In genomic region chrX:7514871-7515599, GRCh38 we compare ENCODE assay signal across 25 cellular contexts.
DNase-seq lines count a peak whose midpoint lies in the region; ATAC-seq, FAIRE-seq and TF ChIP-seq lines count a peak whose summit lies in the region.
"Had no signal": no experiment of that assay in that cellular context is flagged by ENCODE, and none has a peak within 500 bp of the region (broad histone marks: within the 10 kb centered on the region; RNA-seq: fewer than 3 reads in every experiment).

No MANE protein-coding gene starts in this region.

- H3K9me3 ChIP-seq in HEK293 (ENCODE audit: control insufficient read depth, insufficient read depth, low read depth, low read length) (no peaks in the 10 kb centered on the region), keratinocyte (ENCODE audit: control insufficient read depth, low read depth, low read length) (no peaks in the 10 kb centered on the region), left lung (no peaks in the 10 kb centered on the region)

- H3K9ac ChIP-seq in keratinocyte (ENCODE audit: control insufficient read depth, extremely low read depth, insufficient read depth, low read length) = no peak overlapping the region
- H3K9ac ChIP-seq: parathyroid adenoma had no signal

- H3K4me3 ChIP-seq in ACC112 (ENCODE audit: low read depth, low read length) = no peak overlapping the region
- no peak overlapping the region for H3K4me3 ChIP-seq in HEK293 (ENCODE audit: low read depth, low read length)
- no peak overlapping the region for H3K4me3 ChIP-seq in keratinocyte (ENCODE audit: control insufficient read depth in 2 of 3, extremely low read depth in 1 of 3, insufficient read depth in 2 of 3, low read depth in 1 of 3, low read length in 3 of 3)
- no peak overlapping the region for H3K4me3 ChIP-seq in left lung

- H3K9me1 ChIP-seq in keratinocyte (ENCODE audit: control insufficient read depth, extremely low read depth, insufficient read depth, low read length) = no peaks in the 10 kb centered on the region

- no peaks in the 10 kb centered on the region for H3K27me3 ChIP-seq in ACC112 (ENCODE audit: insufficient read depth, low read length)
- no peaks in the 10 kb centered on the region for H3K27me3 ChIP-seq in keratinocyte (ENCODE audit: control insufficient read depth, extremely low read depth, insufficient read depth, low read length)
- no peaks in the 10 kb centered on the region for H3K27me3 ChIP-seq in left lung

- H3K36me3 ChIP-seq in ACC112 (ENCODE audit: insufficient read depth, low read length) (no peaks in the 10 kb centered on the region), HEK293 (ENCODE audit: control insufficient read depth in 2 of 2, insufficient read depth in 1 of 2, low read length in 2 of 2) (no peaks in the 10 kb centered on the region), keratinocyte (ENCODE audit: control insufficient read depth in 2 of 2, extremely low read depth in 1 of 2, insufficient read depth in 2 of 2, low read length in 2 of 2) (no peaks in the 10 kb centered on the region), left lung (no peaks in the 10 kb centered on the region)

- FAIRE-seq in keratinocyte (lab: Jason Lieb, UNC) = peak; percentile 20
- FAIRE-seq: kidney had no signal

- H4K20me1 ChIP-seq in keratinocyte (ENCODE audit: control insufficient read depth, extremely low read depth, insufficient read depth, low read length) = no peaks in the 10 kb centered on the region

- H3K79me2 ChIP-seq in ACC112 (ENCODE audit: control insufficient read depth, insufficient read depth, low read length, unreplicated experiment) (no peaks in the 10 kb centered on the region), keratinocyte (ENCODE audit: control insufficient read depth, insufficient read depth, low read length) (no peaks in the 10 kb centered on the region)
- H3K79me2 ChIP-seq: parathyroid adenoma had no signal

- TF ChIP-seq CTCF in HEK293 (tag by site-specific recombination; IDR thresholded peaks at IDR 0.05) (no peak), keratinocyte (optimal IDR thresholded peaks at IDR 0.05 in 1 of 3, IDR thresholded peaks at IDR 0.05 in 1 of 3, conservative IDR thresholded peaks at IDR 0.05 in 1 of 3; ENCODE audit: extremely low read depth in 1 of 3, insufficient read depth in 2 of 3, low read length in 3 of 3) (no peak), left lung (IDR thresholded peaks at IDR 0.05) (no peak)

- H3K4me1 ChIP-seq in ACC112 (ENCODE audit: control insufficient read depth, insufficient read depth, low read length, unreplicated experiment) (peaks cover 9% of the 10 kb centered on the region), HEK293 (ENCODE audit: control insufficient read depth, insufficient read depth, low read length) (no peaks in the 10 kb centered on the region), keratinocyte (ENCODE audit: control insufficient read depth, extremely low read depth, insufficient read depth, low read length) (no peaks in the 10 kb centered on the region), left lung (no peaks in the 10 kb centered on the region)
- H3K4me1 ChIP-seq: parathyroid adenoma had no signal

- POLR2A ChIA-PET in HEK293 (lab: Yijun Ruan, JAX) = no interaction called here

- CTCF ChIA-PET in HEK293 (lab: Yijun Ruan, JAX) = no interaction called here

- dilution Hi-C loops in keratinocyte (cut with MboI; ENCODE audit: extremely low pct_ligation_motif_present, low sequenced_read_pairs) = no loop called here

- no peak for ATAC-seq in HG03442 (IDR thresholded peaks at IDR 0.05; ENCODE audit: unreplicated experiment)
- ATAC-seq in left lung = no peak
- ATAC-seq: activated CD8-positive, alpha-beta T cell treated with anti-CD3 and anti-CD28 coated beads for 36 hours; effector memory CD8-positive, alpha-beta T cell; HCT116; natural killer cell had no signal

- no peak overlapping the region for H3K4me2 ChIP-seq in keratinocyte (ENCODE audit: control insufficient read depth, extremely low read depth, insufficient read depth, low read depth, low read length)

- intact Hi-C loops in left lung (cut with DNase I) = no loop called here

- DNase-seq in astrocyte of the hippocampus (ENCODE audit: low read depth, low spot score) (peak; percentile 1), keratinocyte (ENCODE audit: low read depth, low spot score) (peak; percentile 5), cortex of kidney (lab: John Stamatoyannopoulos, UW) (no peak), NCI-H1694 (lab: John Stamatoyannopoulos, UW) (no peak), left lung (no peak)
- DNase-seq: activated B cell treated with CpG ODN at 0.5 μM for 24 hours; activated CD8-positive, alpha-beta T cell treated with anti-CD3 and anti-CD28 coated beads for 36 hours; activated naive CD4-positive, alpha-beta T cell treated with Interleukin-2 at 50 U/mL for 16 hours; activated T-cell treated with anti-CD3 and anti-CD28 coated beads, Interleukin-2, amount 50 U/mL, for 1 hour; DMS 273 treated with DMSO at 0.1 percent for 48 hours; effector memory CD8-positive, alpha-beta T cell; hippocampal formation; KG1; kidney; mesenchymal stem cell; natural killer cell; NCI-H1092 treated with DMSO at 0.1 percent for 48 hours; stimulated activated naive CD4-positive, alpha-beta T cell treated with Interleukin-2 at 50 U/mL for 16 hours; T-helper 2 cell had no signal

- H2AFZ ChIP-seq in ACC112 (ENCODE audit: low read length, unreplicated experiment) = no peak overlapping the region
- H2AFZ ChIP-seq in keratinocyte (ENCODE audit: control insufficient read depth, low read length) = no peak overlapping the region
- H2AFZ ChIP-seq: parathyroid adenoma had no signal

- H3K27ac ChIP-seq in ACC112 (ENCODE audit: low read depth, low read length) = peak overlapping the region; percentile 100
- no peak overlapping the region for H3K27ac ChIP-seq in HEK293 (ENCODE audit: extremely low read depth, low read depth, low read length)
- H3K27ac ChIP-seq in keratinocyte (ENCODE audit: control insufficient read depth, insufficient read depth, low read length) = no peak overlapping the region
- no peak overlapping the region for H3K27ac ChIP-seq in left lung
- H3K27ac ChIP-seq: C4-2B, parathyroid adenoma had no signal

TF ChIP-seq in HEK293, 187 proteins besides CTCF, POLR2A, EP300 and RAD21:
- no peak for TF ChIP-seq ZNF335 (tag by site-specific recombination; conservative IDR thresholded peaks at IDR 0.05)
- no peak for TF ChIP-seq ZNF626 (tag by site-specific recombination; IDR thresholded peaks at IDR 0.05)
- TF ChIP-seq ZBTB17 (tag by site-specific recombination; IDR thresholded peaks at IDR 0.05) = peak; percentile 61; the same call in 1 of the 2 replicates
- no peak for TF ChIP-seq ZNF548 (tag by site-specific recombination; IDR thresholded peaks at IDR 0.05)
TF ChIP-seq in HEK293: peak in this region for 1.

Comparison
In these comparisons a context has a peak if more than half of its experiments do, and no peak if none do; other contexts are left out.
1. DNase-seq: peak in astrocyte of the hippocampus (single experiment) and keratinocyte (single experiment); none in cortex of kidney (single experiment), NCI-H1694 (single experiment) and left lung (0 of 2).